ENCODE assay signal across 1 cellular context in the genomic region with DNA sequence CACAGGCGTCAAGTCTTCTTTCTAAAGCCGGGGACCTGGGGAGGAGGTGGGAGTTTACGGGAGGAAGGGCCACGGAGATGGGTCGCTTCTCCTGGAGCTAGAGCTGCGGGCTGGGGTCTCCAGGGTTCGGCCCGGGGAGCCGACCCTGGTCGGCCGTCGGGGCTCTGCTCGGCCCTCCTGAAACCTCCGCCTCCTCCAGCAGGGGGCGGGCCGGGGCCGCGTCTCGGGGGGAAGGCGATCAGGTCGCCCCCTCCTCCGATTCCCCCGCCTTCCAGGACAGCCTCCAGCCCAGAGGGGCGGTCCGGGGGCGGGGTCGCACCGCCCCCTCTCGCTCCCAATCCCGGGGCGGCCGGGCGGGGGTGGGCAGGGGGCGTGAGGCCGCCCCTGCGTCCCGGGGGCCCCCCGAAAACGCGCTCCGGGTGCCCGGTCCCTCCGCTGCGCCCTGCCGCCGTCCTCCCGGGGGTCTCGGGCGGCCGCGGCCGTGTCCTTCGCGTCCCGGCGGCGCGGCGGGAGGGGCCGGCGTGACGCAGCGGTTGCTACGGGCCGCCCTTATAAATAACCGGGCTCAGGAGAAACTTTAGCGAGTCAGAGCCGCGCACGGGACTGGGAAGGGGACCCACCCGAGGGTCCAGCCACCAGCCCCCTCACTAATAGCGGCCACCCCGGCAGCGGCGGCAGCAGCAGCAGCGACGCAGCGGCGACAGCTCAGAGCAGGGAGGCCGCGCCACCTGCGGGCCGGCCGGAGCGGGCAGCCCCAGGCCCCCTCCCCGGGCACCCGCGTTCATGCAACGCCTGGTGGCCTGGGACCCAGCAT.
TF ChIP-seq lines count a peak whose summit lies in the region.

A gene (plus strand): TSS at position 580 of the 814 bp plus-strand sequence. CDS start 204 bp downstream, at position 784.

TF ChIP-seq in K562, 482 proteins besides CTCF, POLR2A, EP300 and RAD21 (continued from another document and continues in another):
- TF ChIP-seq, protein P1, sequence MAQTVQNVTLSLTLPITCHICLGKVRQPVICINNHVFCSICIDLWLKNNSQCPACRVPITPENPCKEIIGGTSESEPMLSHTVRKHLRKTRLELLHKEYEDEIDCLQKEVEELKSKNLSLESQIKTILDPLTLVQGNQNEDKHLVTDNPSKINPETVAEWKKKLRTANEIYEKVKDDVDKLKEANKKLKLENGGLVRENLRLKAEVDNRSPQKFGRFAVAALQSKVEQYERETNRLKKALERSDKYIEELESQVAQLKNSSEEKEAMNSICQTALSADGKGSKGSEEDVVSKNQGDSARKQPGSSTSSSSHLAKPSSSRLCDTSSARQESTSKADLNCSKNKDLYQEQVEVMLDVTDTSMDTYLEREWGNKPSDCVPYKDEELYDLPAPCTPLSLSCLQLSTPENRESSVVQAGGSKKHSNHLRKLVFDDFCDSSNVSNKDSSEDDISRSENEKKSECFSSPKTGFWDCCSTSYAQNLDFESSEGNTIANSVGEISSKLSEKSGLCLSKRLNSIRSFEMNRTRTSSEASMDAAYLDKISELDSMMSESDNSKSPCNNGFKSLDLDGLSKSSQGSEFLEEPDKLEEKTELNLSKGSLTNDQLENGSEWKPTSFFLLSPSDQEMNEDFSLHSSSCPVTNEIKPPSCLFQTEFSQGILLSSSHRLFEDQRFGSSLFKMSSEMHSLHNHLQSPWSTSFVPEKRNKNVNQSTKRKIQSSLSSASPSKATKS (CRISPR knock-in tag; IDR thresholded peaks at IDR 0.05): no peak
- TF ChIP-seq, protein P2, sequence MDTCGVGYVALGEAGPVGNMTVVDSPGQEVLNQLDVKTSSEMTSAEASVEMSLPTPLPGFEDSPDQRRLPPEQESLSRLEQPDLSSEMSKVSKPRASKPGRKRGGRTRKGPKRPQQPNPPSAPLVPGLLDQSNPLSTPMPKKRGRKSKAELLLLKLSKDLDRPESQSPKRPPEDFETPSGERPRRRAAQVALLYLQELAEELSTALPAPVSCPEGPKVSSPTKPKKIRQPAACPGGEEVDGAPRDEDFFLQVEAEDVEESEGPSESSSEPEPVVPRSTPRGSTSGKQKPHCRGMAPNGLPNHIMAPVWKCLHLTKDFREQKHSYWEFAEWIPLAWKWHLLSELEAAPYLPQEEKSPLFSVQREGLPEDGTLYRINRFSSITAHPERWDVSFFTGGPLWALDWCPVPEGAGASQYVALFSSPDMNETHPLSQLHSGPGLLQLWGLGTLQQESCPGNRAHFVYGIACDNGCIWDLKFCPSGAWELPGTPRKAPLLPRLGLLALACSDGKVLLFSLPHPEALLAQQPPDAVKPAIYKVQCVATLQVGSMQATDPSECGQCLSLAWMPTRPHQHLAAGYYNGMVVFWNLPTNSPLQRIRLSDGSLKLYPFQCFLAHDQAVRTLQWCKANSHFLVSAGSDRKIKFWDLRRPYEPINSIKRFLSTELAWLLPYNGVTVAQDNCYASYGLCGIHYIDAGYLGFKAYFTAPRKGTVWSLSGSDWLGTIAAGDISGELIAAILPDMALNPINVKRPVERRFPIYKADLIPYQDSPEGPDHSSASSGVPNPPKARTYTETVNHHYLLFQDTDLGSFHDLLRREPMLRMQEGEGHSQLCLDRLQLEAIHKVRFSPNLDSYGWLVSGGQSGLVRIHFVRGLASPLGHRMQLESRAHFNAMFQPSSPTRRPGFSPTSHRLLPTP (IDR thresholded peaks at IDR 0.05; ENCODE audit: borderline replicate concordance, extremely low read depth, insufficient read length): no peak
- peak; percentile 33; the same call in 1 of the 2 replicates for TF ChIP-seq MXI1 (IDR thresholded peaks at IDR 0.05; ENCODE audit: low read depth, low read length)
- no peak; the same call in 1 of the 2 replicates for TF ChIP-seq KAT7 (CRISPR knock-in tag; IDR thresholded peaks at IDR 0.05; ENCODE audit: borderline replicate concordance)
- TF ChIP-seq, protein P3, sequence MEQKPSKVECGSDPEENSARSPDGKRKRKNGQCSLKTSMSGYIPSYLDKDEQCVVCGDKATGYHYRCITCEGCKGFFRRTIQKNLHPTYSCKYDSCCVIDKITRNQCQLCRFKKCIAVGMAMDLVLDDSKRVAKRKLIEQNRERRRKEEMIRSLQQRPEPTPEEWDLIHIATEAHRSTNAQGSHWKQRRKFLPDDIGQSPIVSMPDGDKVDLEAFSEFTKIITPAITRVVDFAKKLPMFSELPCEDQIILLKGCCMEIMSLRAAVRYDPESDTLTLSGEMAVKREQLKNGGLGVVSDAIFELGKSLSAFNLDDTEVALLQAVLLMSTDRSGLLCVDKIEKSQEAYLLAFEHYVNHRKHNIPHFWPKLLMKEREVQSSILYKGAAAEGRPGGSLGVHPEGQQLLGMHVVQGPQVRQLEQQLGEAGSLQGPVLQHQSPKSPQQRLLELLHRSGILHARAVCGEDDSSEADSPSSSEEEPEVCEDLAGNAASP (IDR thresholded peaks at IDR 0.05): no peak
- TF ChIP-seq, protein P4, sequence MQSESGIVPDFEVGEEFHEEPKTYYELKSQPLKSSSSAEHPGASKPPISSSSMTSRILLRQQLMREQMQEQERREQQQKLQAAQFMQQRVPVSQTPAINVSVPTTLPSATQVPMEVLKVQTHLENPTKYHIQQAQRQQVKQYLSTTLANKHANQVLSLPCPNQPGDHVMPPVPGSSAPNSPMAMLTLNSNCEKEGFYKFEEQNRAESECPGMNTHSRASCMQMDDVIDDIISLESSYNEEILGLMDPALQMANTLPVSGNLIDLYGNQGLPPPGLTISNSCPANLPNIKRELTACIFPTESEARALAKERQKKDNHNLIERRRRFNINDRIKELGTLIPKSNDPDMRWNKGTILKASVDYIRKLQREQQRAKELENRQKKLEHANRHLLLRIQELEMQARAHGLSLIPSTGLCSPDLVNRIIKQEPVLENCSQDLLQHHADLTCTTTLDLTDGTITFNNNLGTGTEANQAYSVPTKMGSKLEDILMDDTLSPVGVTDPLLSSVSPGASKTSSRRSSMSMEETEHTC (IDR thresholded peaks at IDR 0.05): peak; percentile 54
- TF ChIP-seq ZFP1 (CRISPR knock-in tag; IDR thresholded peaks at IDR 0.05): peak; percentile 21; the same call in 1 of the 2 replicates
- TF ChIP-seq ATF1 (CRISPR knock-in tag; IDR thresholded peaks at IDR 0.05): no peak
- peak; percentile 88 for TF ChIP-seq ATF1 (tag; IDR thresholded peaks at IDR 0.05)
- TF ChIP-seq NFIX (CRISPR knock-in tag; IDR thresholded peaks at IDR 0.05; ENCODE audit: low read depth): no peak
- TF ChIP-seq ZNF785 (CRISPR knock-in tag; IDR thresholded peaks at IDR 0.05): no peak
- no peak for TF ChIP-seq ZNF717 (CRISPR knock-in tag; IDR thresholded peaks at IDR 0.05)
- TF ChIP-seq ARID2 (IDR thresholded peaks at IDR 0.05): 0 out of 2 replicates have a peak, but pooled peaks have one; percentile 19
- TF ChIP-seq ZSCAN29 (IDR thresholded peaks at IDR 0.05): no peak
- TF ChIP-seq, protein P5, sequence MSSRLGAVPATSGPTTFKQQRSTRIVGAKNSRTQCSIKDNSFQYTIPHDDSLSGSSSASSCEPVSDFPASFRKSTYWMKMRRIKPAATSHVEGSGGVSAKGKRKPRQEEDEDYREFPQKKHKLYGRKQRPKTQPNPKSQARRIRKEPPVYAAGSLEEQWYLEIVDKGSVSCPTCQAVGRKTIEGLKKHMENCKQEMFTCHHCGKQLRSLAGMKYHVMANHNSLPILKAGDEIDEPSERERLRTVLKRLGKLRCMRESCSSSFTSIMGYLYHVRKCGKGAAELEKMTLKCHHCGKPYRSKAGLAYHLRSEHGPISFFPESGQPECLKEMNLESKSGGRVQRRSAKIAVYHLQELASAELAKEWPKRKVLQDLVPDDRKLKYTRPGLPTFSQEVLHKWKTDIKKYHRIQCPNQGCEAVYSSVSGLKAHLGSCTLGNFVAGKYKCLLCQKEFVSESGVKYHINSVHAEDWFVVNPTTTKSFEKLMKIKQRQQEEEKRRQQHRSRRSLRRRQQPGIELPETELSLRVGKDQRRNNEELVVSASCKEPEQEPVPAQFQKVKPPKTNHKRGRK (tag; IDR thresholded peaks at IDR 0.05): no peak
- TF ChIP-seq, protein P6, sequence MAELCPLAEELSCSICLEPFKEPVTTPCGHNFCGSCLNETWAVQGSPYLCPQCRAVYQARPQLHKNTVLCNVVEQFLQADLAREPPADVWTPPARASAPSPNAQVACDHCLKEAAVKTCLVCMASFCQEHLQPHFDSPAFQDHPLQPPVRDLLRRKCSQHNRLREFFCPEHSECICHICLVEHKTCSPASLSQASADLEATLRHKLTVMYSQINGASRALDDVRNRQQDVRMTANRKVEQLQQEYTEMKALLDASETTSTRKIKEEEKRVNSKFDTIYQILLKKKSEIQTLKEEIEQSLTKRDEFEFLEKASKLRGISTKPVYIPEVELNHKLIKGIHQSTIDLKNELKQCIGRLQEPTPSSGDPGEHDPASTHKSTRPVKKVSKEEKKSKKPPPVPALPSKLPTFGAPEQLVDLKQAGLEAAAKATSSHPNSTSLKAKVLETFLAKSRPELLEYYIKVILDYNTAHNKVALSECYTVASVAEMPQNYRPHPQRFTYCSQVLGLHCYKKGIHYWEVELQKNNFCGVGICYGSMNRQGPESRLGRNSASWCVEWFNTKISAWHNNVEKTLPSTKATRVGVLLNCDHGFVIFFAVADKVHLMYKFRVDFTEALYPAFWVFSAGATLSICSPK (IDR thresholded peaks at IDR 0.05; ENCODE audit: borderline replicate concordance): no peak
- 0 out of 2 replicates have a peak, but pooled peaks have one; percentile 53 for TF ChIP-seq E2F3 (CRISPR knock-in tag; IDR thresholded peaks at IDR 0.05)
- no peak for TF ChIP-seq ETV1 (tag; conservative IDR thresholded peaks at IDR 0.05; ENCODE audit: low read depth)
- no peak for TF ChIP-seq PHTF2 (CRISPR knock-in tag; IDR thresholded peaks at IDR 0.05)
- TF ChIP-seq RCOR1 (IDR thresholded peaks at IDR 0.05; ENCODE audit: borderline replicate concordance in 1 of 2, low read depth in 2 of 2, low read length in 2 of 2): peak in 1 of 2 experiments; percentile 32; a peak in 2 of 4 replicates
- no peak for TF ChIP-seq ZNF695 (CRISPR knock-in tag; IDR thresholded peaks at IDR 0.05)
- TF ChIP-seq RBBP5 (IDR thresholded peaks at IDR 0.05; ENCODE audit: borderline replicate concordance, insufficient read depth, low read length, poor library complexity, severe bottlenecking): no peak
- TF ChIP-seq POLR3G (IDR thresholded peaks at IDR 0.05; ENCODE audit: extremely low read depth, insufficient read length, insufficient replicate concordance): no peak
- TF ChIP-seq EHMT2 (IDR thresholded peaks at IDR 0.05): no peak
- no peak for TF ChIP-seq HLTF (IDR thresholded peaks at IDR 0.05)
- TF ChIP-seq CCNT2 (IDR thresholded peaks at IDR 0.05; ENCODE audit: borderline replicate concordance, extremely low read depth, insufficient read length, low read depth, low read length): peak; percentile 88
- no peak for TF ChIP-seq IRF2 (CRISPR knock-in tag; IDR thresholded peaks at IDR 0.05)
- TF ChIP-seq, protein P7, sequence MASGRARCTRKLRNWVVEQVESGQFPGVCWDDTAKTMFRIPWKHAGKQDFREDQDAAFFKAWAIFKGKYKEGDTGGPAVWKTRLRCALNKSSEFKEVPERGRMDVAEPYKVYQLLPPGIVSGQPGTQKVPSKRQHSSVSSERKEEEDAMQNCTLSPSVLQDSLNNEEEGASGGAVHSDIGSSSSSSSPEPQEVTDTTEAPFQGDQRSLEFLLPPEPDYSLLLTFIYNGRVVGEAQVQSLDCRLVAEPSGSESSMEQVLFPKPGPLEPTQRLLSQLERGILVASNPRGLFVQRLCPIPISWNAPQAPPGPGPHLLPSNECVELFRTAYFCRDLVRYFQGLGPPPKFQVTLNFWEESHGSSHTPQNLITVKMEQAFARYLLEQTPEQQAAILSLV (tag; IDR thresholded peaks at IDR 0.05): no peak
- TF ChIP-seq, protein P8, sequence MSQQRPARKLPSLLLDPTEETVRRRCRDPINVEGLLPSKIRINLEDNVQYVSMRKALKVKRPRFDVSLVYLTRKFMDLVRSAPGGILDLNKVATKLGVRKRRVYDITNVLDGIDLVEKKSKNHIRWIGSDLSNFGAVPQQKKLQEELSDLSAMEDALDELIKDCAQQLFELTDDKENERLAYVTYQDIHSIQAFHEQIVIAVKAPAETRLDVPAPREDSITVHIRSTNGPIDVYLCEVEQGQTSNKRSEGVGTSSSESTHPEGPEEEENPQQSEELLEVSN (IDR thresholded peaks at IDR 0.05; ENCODE audit: borderline replicate concordance in 1 of 2, extremely low read depth in 1 of 2, insufficient read depth in 1 of 2, insufficient read length in 1 of 2, low read depth in 1 of 2, low read length in 1 of 2, poor library complexity in 1 of 2, severe bottlenecking in 1 of 2): peak in 1 of 2 experiments; percentile 12
- no peak for TF ChIP-seq ZNF143 (CRISPR knock-in tag; IDR thresholded peaks at IDR 0.05)
- TF ChIP-seq KDM2B (CRISPR knock-in tag; IDR thresholded peaks at IDR 0.05): no peak
- no peak for TF ChIP-seq ZNF253 (CRISPR knock-in tag; conservative IDR thresholded peaks at IDR 0.05)
- no peak for TF ChIP-seq ZNF766 (CRISPR knock-in tag; conservative IDR thresholded peaks at IDR 0.05)
- TF ChIP-seq SP1 (CRISPR knock-in tag; IDR thresholded peaks at IDR 0.05): peak; percentile 53; the same call in 1 of the 2 replicates
- no peak for TF ChIP-seq MCM3 (IDR thresholded peaks at IDR 0.05)
- TF ChIP-seq POLR2AphosphoS2 (IDR thresholded peaks at IDR 0.05; ENCODE audit: low read length): peak; percentile 90
- TF ChIP-seq ZC3H11A (IDR thresholded peaks at IDR 0.05; ENCODE audit: low read depth, low read length): no peak
- TF ChIP-seq, protein P9, sequence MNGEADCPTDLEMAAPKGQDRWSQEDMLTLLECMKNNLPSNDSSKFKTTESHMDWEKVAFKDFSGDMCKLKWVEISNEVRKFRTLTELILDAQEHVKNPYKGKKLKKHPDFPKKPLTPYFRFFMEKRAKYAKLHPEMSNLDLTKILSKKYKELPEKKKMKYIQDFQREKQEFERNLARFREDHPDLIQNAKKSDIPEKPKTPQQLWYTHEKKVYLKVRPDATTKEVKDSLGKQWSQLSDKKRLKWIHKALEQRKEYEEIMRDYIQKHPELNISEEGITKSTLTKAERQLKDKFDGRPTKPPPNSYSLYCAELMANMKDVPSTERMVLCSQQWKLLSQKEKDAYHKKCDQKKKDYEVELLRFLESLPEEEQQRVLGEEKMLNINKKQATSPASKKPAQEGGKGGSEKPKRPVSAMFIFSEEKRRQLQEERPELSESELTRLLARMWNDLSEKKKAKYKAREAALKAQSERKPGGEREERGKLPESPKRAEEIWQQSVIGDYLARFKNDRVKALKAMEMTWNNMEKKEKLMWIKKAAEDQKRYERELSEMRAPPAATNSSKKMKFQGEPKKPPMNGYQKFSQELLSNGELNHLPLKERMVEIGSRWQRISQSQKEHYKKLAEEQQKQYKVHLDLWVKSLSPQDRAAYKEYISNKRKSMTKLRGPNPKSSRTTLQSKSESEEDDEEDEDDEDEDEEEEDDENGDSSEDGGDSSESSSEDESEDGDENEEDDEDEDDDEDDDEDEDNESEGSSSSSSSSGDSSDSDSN (IDR thresholded peaks at IDR 0.05; ENCODE audit: borderline replicate concordance in 1 of 2, low read depth in 2 of 2, low read length in 2 of 2): peak; percentile 70 to 75
- TF ChIP-seq SLC30A9 (CRISPR knock-in tag; IDR thresholded peaks at IDR 0.05): no peak
- no peak for TF ChIP-seq MECOM (CRISPR knock-in tag; IDR thresholded peaks at IDR 0.05)
- no peak for TF ChIP-seq SRF (CRISPR knock-in tag; IDR thresholded peaks at IDR 0.05)
- TF ChIP-seq MAFG (tag; conservative IDR thresholded peaks at IDR 0.05): no peak
- TF ChIP-seq, protein P10, sequence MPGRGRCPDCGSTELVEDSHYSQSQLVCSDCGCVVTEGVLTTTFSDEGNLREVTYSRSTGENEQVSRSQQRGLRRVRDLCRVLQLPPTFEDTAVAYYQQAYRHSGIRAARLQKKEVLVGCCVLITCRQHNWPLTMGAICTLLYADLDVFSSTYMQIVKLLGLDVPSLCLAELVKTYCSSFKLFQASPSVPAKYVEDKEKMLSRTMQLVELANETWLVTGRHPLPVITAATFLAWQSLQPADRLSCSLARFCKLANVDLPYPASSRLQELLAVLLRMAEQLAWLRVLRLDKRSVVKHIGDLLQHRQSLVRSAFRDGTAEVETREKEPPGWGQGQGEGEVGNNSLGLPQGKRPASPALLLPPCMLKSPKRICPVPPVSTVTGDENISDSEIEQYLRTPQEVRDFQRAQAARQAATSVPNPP (IDR thresholded peaks at IDR 0.05; ENCODE audit: borderline replicate concordance, insufficient read depth, insufficient read length): no peak
